Comparison of ENCODE assay signal across 8 cellular contexts in the genomic region with DNA sequence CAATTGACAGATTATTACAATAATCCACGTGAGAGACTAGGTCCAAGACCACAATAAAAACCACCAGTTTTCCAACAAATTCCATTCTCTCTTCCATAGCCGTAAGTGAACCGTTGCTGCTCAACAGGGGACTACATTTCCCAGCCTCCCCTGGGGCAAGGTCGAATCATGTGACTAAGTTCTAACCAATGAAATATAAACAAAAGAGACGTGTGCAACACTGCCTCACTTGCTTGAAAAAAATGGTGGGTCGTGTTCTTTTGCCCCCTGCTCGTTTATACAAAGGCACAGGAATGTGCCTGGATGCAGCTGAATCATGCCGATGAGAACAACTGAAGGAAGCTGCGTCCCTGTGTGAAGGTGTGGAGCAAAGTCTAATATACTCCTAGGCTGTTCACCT. TPM values are rescaled to one million over a fixed set of nuclear protein-coding genes. Genes with fewer than 3 reads are reported as not detected.
DNase-seq lines count a peak whose midpoint lies in the region; ATAC-seq and TF ChIP-seq lines count a peak whose summit lies in the region.

No MANE protein-coding gene starts in this region.

- TF ChIP-seq POLR2A in gastrocnemius medialis (IDR thresholded peaks at IDR 0.05) = no peak
- TF ChIP-seq POLR2A in sigmoid colon (IDR thresholded peaks at IDR 0.05) = no peak

- peak; percentile 93 to 98 for ATAC-seq in gastrocnemius medialis
- no peak for ATAC-seq in HG03565 (IDR thresholded peaks at IDR 0.05; ENCODE audit: unreplicated experiment)

- DNase-seq in DMS53 (lab: John Stamatoyannopoulos, UW) (peak; percentile 72), DMS53 treated with DMSO at 0.1 percent for 48 hours (lab: John Stamatoyannopoulos, UW; ENCODE audit: unreplicated experiment) (no peak), RWPE1 (ENCODE audit: low spot score) (peak; percentile 68), glutamatergic neuron (peak; percentile 82), gastrocnemius medialis (peak; percentile 22 to 58), NCI-H187 (lab: John Stamatoyannopoulos, UW) (no peak), sigmoid colon (no peak)

- H3K36me3 Mint-ChIP-seq in glutamatergic neuron (ENCODE audit: unreplicated experiment) = peaks cover 5% of the 10 kb centered on the region

- no peak for TF ChIP-seq EP300 in sigmoid colon (IDR thresholded peaks at IDR 0.05)

- POLR2A ChIA-PET in RWPE1 (lab: Yijun Ruan, JAX; ENCODE audit: low non-redundant PET) = no interaction called here

- H3K27me3 Mint-ChIP-seq in glutamatergic neuron (ENCODE audit: unreplicated experiment) = peaks cover 3% of the 10 kb centered on the region

- peaks cover 0 to 6% of the 10 kb centered on the region in 2 donors for H3K4me1 ChIP-seq in gastrocnemius medialis
- H3K4me1 ChIP-seq in sigmoid colon = no peaks in the 10 kb centered on the region

- H3K27ac ChIP-seq in RWPE1 = no peak overlapping the region
- peak overlapping the region in 1 of 4 donors; percentile 46 for H3K27ac ChIP-seq in gastrocnemius medialis
- H3K27ac ChIP-seq in sigmoid colon = no peak overlapping the region

- intact Hi-C loops in gastrocnemius medialis (cut with DNase I; ENCODE audit: low total_unique reads) = no loop called here
- intact Hi-C loops in sigmoid colon (cut with DNase I) = loop anchor here (5.0 to 10.0 kb wide), 2 partner anchors 67 to 115 kb away; no protein-coding TSS in a partner anchor

- H3K4me1 Mint-ChIP-seq in glutamatergic neuron (ENCODE audit: low read depth, unreplicated experiment) = peaks cover 8% of the 10 kb centered on the region

- 25 to 41% methylated on average over 9 of the region's 9 CpGs for WGBS in sigmoid colon, 2 donors

- no peaks in the 10 kb centered on the region for H3K9me3 Mint-ChIP-seq in glutamatergic neuron (ENCODE audit: unreplicated experiment)

- H3K4me3 ChIP-seq in gastrocnemius medialis (peak overlapping the region; percentile 31 to 48 (median 40)), sigmoid colon (peak overlapping the region in 2 of 4 donors; percentile 14 to 26)

- H3K27me3 ChIP-seq in gastrocnemius medialis (no peaks in the 10 kb centered on the region), sigmoid colon (no peaks in the 10 kb centered on the region)

- H3K27ac Mint-ChIP-seq in glutamatergic neuron (ENCODE audit: unreplicated experiment) = no peak overlapping the region

- no peaks in the 10 kb centered on the region for H3K9me3 ChIP-seq in gastrocnemius medialis
- no peaks in the 10 kb centered on the region for H3K9me3 ChIP-seq in sigmoid colon

- TF ChIP-seq CTCF in RWPE1 (conservative IDR thresholded peaks at IDR 0.05; ENCODE audit: low read depth) = no peak
- no peak for TF ChIP-seq CTCF in glutamatergic neuron (IDR thresholded peaks at IDR 0.05; ENCODE audit: partially characterized antibody, unreplicated experiment)
- TF ChIP-seq CTCF in gastrocnemius medialis (IDR thresholded peaks at IDR 0.05 in 4 of 5, conservative IDR thresholded peaks at IDR 0.05 in 1 of 5) = no peak
- TF ChIP-seq CTCF in sigmoid colon (IDR thresholded peaks at IDR 0.05) = no peak

- no peaks in the 10 kb centered on the region for H3K36me3 ChIP-seq in gastrocnemius medialis
- H3K36me3 ChIP-seq in sigmoid colon = no peaks in the 10 kb centered on the region

- H3K4me3 Mint-ChIP-seq in glutamatergic neuron (ENCODE audit: unreplicated experiment) = peak overlapping the region; percentile 47

- in situ Hi-C loops in gastrocnemius medialis (cut with MboI; ENCODE audit: low sequenced_read_pairs in 4 of 4) = no loop called here

- CTCF ChIA-PET in RWPE1 (lab: Yijun Ruan, JAX) = interaction anchor here (0.6 kb wide), 1 partner anchor 23 kb away, joined by 6 read pairs; no protein-coding TSS in a partner anchor

RNA-seq across cellular contexts. Expression of gene HSPB8, which starts 51.1 kb away (rescaled TPM):
- 0.32 TPM for total RNA-seq in glutamatergic neuron (ENCODE audit: unreplicated experiment)
- 100 to 1,000 TPM; 552 to 742 (median 604) TPM for total RNA-seq in gastrocnemius medialis
- total RNA-seq in sigmoid colon = 100 to 1,000 TPM; 311 to 485 (median 436) TPM
- polyA plus RNA-seq in sigmoid colon = 10 to 100 TPM in 2 of 3 donors, 1 to 10 TPM in 1; 2.1 to 20.9 (median 18.0) TPM

Comparison
In these comparisons a context has a peak if more than half of its experiments do, and no peak if none do; other contexts are left out.
1. DNase-seq: peak in DMS53 (single experiment), RWPE1 (single experiment), glutamatergic neuron (single experiment) and gastrocnemius medialis (2 of 2); none in DMS53 treated with DMSO at 0.1 percent for 48 hours (single experiment), NCI-H187 (0 of 2) and sigmoid colon (single experiment).
2. RNA of gene HSPB8, which starts 51.1 kb away (total RNA-seq): 552 to 742 TPM in gastrocnemius medialis and 311 to 485 TPM in sigmoid colon; 0.32 TPM in glutamatergic neuron (single experiment); every median in the first group is over 100 times any median in the second.